In the genomic region with DNA sequence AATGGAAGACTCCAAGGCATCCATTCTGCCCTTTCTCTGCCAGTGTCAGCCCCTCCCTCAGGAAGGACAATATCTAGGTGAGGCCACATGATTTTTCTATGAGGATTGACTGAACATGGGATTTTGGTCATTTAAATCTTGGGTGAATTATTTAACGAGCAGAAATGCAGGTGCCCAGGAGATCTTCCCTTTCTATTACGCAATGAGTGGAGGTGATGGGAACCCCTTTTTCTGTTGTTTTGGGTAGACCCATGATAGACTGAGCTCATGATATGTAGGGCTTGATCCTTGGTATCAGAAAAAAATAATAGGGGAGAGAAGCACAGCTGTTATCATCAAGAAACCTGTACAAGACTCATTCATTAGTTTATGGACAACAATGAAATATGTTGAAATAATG, we compare ENCODE assay signal across 26 cellular contexts.
"Had no signal": no experiment of that assay in that cellular context is flagged by ENCODE, and none has a peak within 500 bp of the region (broad histone marks: within the 10 kb centered on the region; RNA-seq: fewer than 3 reads in every experiment).

No MANE protein-coding gene starts in this region.

- FAIRE-seq: urothelium cell line had no signal

- H3K36me3 ChIP-seq: stomach, suprapubic skin, thoracic aorta, thyroid gland, tibial artery, tibial nerve, transverse colon, upper lobe of left lung, upper lobe of right lung, uterus, vagina had no signal

- DNase-seq: stimulated activated CD4-positive, alpha-beta T cell treated with anti-CD3 and anti-CD28 coated beads, Interleukin-2, amount 100 ng/mL, for 48 hours; stimulated activated CD4-positive, alpha-beta T cell treated with anti-CD3 and anti-CD28 coated beads, Interleukin-4, amount 100 ng/mL, for 1 hour; stimulated activated CD4-positive, alpha-beta T cell treated with anti-CD3 and anti-CD28 coated beads, Interleukin-4, amount 100 ng/mL, for 24 hours; stimulated activated CD8-positive, alpha-beta memory T cell treated with anti-CD3 and anti-CD28 coated beads, Interleukin-4, amount 100 ng/mL, for 48 hours; stimulated activated naive B cell treated with anti-CD40 and anti-IgM and Interleukin-4, amounts not matched to agents 10 μg/mL and 1 μg/mL and 100 μg/mL, for 72 hours; stimulated activated naive CD4-positive, alpha-beta T cell; stimulated activated naive CD4-positive, alpha-beta T cell treated with Interleukin-2 at 50 U/mL for 16 hours; stimulated activated naive CD8-positive, alpha-beta T cell treated with anti-CD3 and anti-CD28 coated beads, Interleukin-15, amount 100 ng/mL, for 72 hours; stimulated activated naive CD8-positive, alpha-beta T cell treated with anti-CD3 and anti-CD28 coated beads, Interleukin-15, Interleukin-2, amounts not matched to agents 100 U/mL and 50 U/mL, for 24 hours; stomach; substantia nigra; testis; thyroid gland; tibial artery; transverse colon; trophoblast cell; upper lobe of left lung; upper lobe of right lung; uterus had no signal

- ATAC-seq: stimulated activated effector memory CD8-positive, alpha-beta T cell treated with anti-CD3 and anti-CD28 coated beads, Interleukin-12 subunit alpha, Interleukin-12 subunit beta, amount 100 ng/mL, for 72 hours; stimulated activated memory B cell treated with anti-CD40 and anti-IgM and Interleukin-4, amounts not matched to agents 10 μg/mL and 1 μg/mL and 100 μg/mL, for 72 hours; stimulated activated naive B cell treated with anti-CD40 and anti-IgM and Interleukin-4, amounts not matched to agents 10 μg/mL and 1 μg/mL and 100 μg/mL, for 72 hours; stimulated activated naive CD8-positive, alpha-beta T cell treated with anti-CD3 and anti-CD28 coated beads, Interleukin-15, amount 100 ng/mL, for 72 hours; stimulated activated naive CD8-positive, alpha-beta T cell treated with anti-CD3 and anti-CD28 coated beads, Interleukin-15, Interleukin-2, amounts not matched to agents 100 U/mL and 50 U/mL, for 24 hours; upper lobe of right lung had no signal

- H3K27ac ChIP-seq: stomach, suprapubic skin, testis, thoracic aorta, thyroid gland, tibial artery, tibial nerve, transverse colon, upper lobe of left lung, upper lobe of right lung, uterus, vagina had no signal

- H3K27me3 ChIP-seq: stomach, suprapubic skin, testis, thyroid gland, tibial artery, tibial nerve, transverse colon, upper lobe of left lung, upper lobe of right lung, uterus, vagina had no signal

- H3K4me1 ChIP-seq: stomach, suprapubic skin, testis, thyroid gland, tibial nerve, transverse colon, upper lobe of left lung, upper lobe of right lung, uterus, vagina had no signal

- H3K4me3 ChIP-seq: stomach, suprapubic skin, testis, thoracic aorta, thyroid gland, tibial artery, tibial nerve, transverse colon, upper lobe of left lung, upper lobe of right lung, uterus, vagina had no signal

- H3K9me3 ChIP-seq: stomach, suprapubic skin, testis, thoracic aorta, thyroid gland, tibial artery, tibial nerve, transverse colon, upper lobe of left lung, upper lobe of right lung, uterus, vagina had no signal
